17 cellular contexts compared by ENCODE assay signal in the genomic region with DNA sequence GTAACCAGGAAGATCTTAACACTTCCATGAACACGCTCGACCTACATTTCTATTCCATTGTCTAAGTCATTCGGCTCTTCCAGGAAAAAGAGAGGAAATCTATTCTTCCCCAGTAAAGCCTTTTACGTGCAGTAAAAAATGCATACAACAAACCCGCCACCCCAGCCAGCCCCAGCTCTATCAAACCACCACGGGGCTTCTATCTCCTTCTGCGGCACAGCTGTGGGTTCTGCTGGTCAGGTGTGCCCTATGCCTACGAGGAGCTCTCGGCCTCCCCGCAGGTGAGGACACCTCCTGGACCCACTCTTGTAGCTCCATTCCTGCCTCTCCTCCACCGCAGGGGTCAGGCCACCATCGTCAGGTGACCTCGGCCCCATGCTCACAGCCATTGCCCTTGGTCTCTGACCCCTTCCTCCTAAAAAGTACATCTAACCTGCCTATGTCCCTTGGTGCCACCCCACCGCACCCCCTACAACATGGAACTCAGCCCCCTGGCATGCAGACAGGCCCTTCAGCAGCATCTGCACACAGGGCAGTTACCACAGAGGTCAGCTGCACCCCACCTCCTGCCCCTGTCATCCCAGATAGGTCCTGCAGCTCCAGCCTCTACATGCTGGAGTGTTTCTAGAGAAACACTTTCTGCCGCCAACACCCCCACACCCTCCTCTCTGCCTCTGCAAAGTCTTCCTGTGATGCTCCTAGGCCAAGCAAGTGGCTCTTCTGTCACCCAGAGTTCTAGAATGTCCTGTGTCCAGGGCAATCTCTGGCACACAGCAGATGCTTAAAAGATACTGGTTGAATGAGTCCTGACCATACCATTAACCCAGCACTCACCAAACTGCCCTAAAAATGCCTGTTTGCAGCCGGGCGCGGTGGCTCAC. TPM values are rescaled to one million over a fixed set of nuclear protein-coding genes. Genes with fewer than 3 reads are reported as not detected.
DNase-seq lines count a peak whose midpoint lies in the region; ATAC-seq and TF ChIP-seq lines count a peak whose summit lies in the region.
"Had no signal": no experiment of that assay in that cellular context is flagged by ENCODE, and none has a peak within 500 bp of the region (broad histone marks: within the 10 kb centered on the region; RNA-seq: fewer than 3 reads in every experiment).

No MANE protein-coding gene starts in this region.

- peaks cover 19 to 37% (median 33%) of the 10 kb centered on the region in 4 donors for H3K4me1 ChIP-seq in transverse colon

- no peaks in the 10 kb centered on the region for H3K9me3 ChIP-seq in transverse colon
- H3K9me3 ChIP-seq: gastrocnemius medialis, upper lobe of left lung had no signal

- H3K4me3 Mint-ChIP-seq in activated naive CD4-positive, alpha-beta T cell treated with anti-CD3 and anti-CD28 coated beads, Interleukin-2, amount 50 U/mL, for 24 hours, result peak overlapping the region; percentile 65
- peak overlapping the region; percentile 61 for H3K4me3 Mint-ChIP-seq in activated CD8-positive, alpha-beta T cell treated with anti-CD3 and anti-CD28 coated beads for 36 hours
- no peak overlapping the region for H3K4me3 Mint-ChIP-seq in CD14-positive monocyte
- H3K4me3 Mint-ChIP-seq: natural killer cell had no signal

- POLR2A ChIA-PET in activated CD8-positive, alpha-beta T cell treated with anti-CD3 and anti-CD28 coated beads for 36 hours (lab: Charles Lee), result interaction anchor here (0.7 to 1.3 kb wide), 4 partner anchors 11 to 156 kb away, joined by 3 to 4 read pairs (median 3); a partner anchor contains a TSS

- no peak for ATAC-seq in activated naive CD4-positive, alpha-beta T cell treated with anti-CD3 and anti-CD28 coated beads, Interleukin-2, amount 50 U/mL, for 72 hours
- ATAC-seq in activated CD8-positive, alpha-beta T cell treated with anti-CD3 and anti-CD28 coated beads for 36 hours, result no peak
- no peak for ATAC-seq in GM21526 (IDR thresholded peaks at IDR 0.05; ENCODE audit: low FRiP score, unreplicated experiment)
- ATAC-seq: gastrocnemius medialis, natural killer cell, right cardiac atrium had no signal

- peaks cover 35% of the 10 kb centered on the region for H3K4me1 Mint-ChIP-seq in activated naive CD4-positive, alpha-beta T cell treated with anti-CD3 and anti-CD28 coated beads, Interleukin-2, amount 50 U/mL, for 24 hours
- H3K4me1 Mint-ChIP-seq in activated CD8-positive, alpha-beta T cell treated with anti-CD3 and anti-CD28 coated beads for 36 hours (ENCODE audit: low read depth), result peaks cover 46% of the 10 kb centered on the region
- peaks cover 25% of the 10 kb centered on the region for H3K4me1 Mint-ChIP-seq in CD14-positive monocyte

- intact Hi-C loops in activated CD8-positive, alpha-beta T cell treated with anti-CD3 and anti-CD28 coated beads for 36 hours (cut with micrococcal nuclease), result no loop called here
- intact Hi-C loops in transverse colon (cut with DNase I; ENCODE audit: low total_unique reads) (no loop called here), CD14-positive monocyte (cut with micrococcal nuclease) (loop anchor here in 1 of 2 donors (10.0 kb wide), 1 partner anchor 693 kb away; a partner anchor contains a TSS)

- no peaks in the 10 kb centered on the region for H3K9me3 Mint-ChIP-seq in activated naive CD4-positive, alpha-beta T cell treated with anti-CD3 and anti-CD28 coated beads, Interleukin-2, amount 50 U/mL, for 24 hours
- no peaks in the 10 kb centered on the region for H3K9me3 Mint-ChIP-seq in activated naive CD4-positive, alpha-beta T cell treated with anti-CD3 and anti-CD28 coated beads, Interleukin-2, amount 50 U/mL, for 72 hours
- no peaks in the 10 kb centered on the region for H3K9me3 Mint-ChIP-seq in activated CD8-positive, alpha-beta T cell treated with anti-CD3 and anti-CD28 coated beads for 36 hours
- H3K9me3 Mint-ChIP-seq in CD14-positive monocyte, result peaks cover 0 to 1% (median 0%) of the 10 kb centered on the region in 7 donors
- H3K9me3 Mint-ChIP-seq: natural killer cell had no signal

- peak overlapping the region; percentile 98 for H3K27ac ChIP-seq in epithelial cell of prostate
- H3K27ac ChIP-seq in transverse colon, result peak overlapping the region in 3 of 4 donors; percentile 60 to 68 (median 66)
- H3K27ac ChIP-seq: gastrocnemius medialis had no signal

- 94 to 95% methylated on average over 4 to 18 of the region's 18 CpGs for WGBS in transverse colon (ENCODE audit: low coverage in 1 of 2), 2 donors

- H3K27me3 ChIP-seq in transverse colon, result no peaks in the 10 kb centered on the region
- H3K27me3 ChIP-seq: gastrocnemius medialis, upper lobe of left lung had no signal

- H3K36me3 ChIP-seq in transverse colon, result peaks cover 0 to 9% (median 0%) of the 10 kb centered on the region in 4 donors

- CTCF ChIA-PET in activated CD8-positive, alpha-beta T cell treated with anti-CD3 and anti-CD28 coated beads for 36 hours (lab: Charles Lee), result interaction anchor here (1.4 to 1.7 kb wide), 4 partner anchors 26 to 36 kb away, joined by 4 to 5 read pairs (median 4); no protein-coding TSS in a partner anchor

- no peak for DNase-seq in activated naive CD4-positive, alpha-beta T cell treated with anti-CD3 and anti-CD28 coated beads, Interleukin-2, amount 50 U/mL, for 72 hours (ENCODE audit: low spot score in 2 of 2)
- DNase-seq in activated CD8-positive, alpha-beta T cell treated with anti-CD3 and anti-CD28 coated beads for 36 hours, result peak; percentile 24
- DNase-seq in epithelial cell of prostate (ENCODE audit: low read depth, low spot score) (no peak), transverse colon (no peak), NCI-H1092 (lab: John Stamatoyannopoulos, UW) (no peak), CD14-positive monocyte (ENCODE audit: low spot score) (no peak)
- DNase-seq: activated effector memory CD4-positive, alpha-beta T cell treated with anti-CD3 and anti-CD28 coated beads, Interleukin-2, amount 50 U/mL, for 16 hours; DMS 273 treated with DMSO at 0.1 percent for 48 hours; gastrocnemius medialis; natural killer cell had no signal

- peak overlapping the region; percentile 61 for H3K27ac Mint-ChIP-seq in activated naive CD4-positive, alpha-beta T cell treated with anti-CD3 and anti-CD28 coated beads, Interleukin-2, amount 50 U/mL, for 24 hours
- no peak overlapping the region for H3K27ac Mint-ChIP-seq in activated naive CD4-positive, alpha-beta T cell treated with anti-CD3 and anti-CD28 coated beads, Interleukin-2, amount 50 U/mL, for 72 hours
- peak overlapping the region; percentile 89 for H3K27ac Mint-ChIP-seq in activated CD8-positive, alpha-beta T cell treated with anti-CD3 and anti-CD28 coated beads for 36 hours
- peak overlapping the region in 1 of 7 donors; percentile 27 for H3K27ac Mint-ChIP-seq in CD14-positive monocyte

- H3K4me3 ChIP-seq in transverse colon, result no peak overlapping the region
- H3K4me3 ChIP-seq: gastrocnemius medialis, lung, upper lobe of left lung had no signal

- in situ Hi-C loops in transverse colon (cut with MboI; ENCODE audit: low pct_ligation_motif_present in 1 of 4, low pct_unique_long_range_greater_than_20kb in 1 of 4, low sequenced_read_pairs in 3 of 4), result no loop called here

- no peak for TF ChIP-seq POLR2A in transverse colon (IDR thresholded peaks at IDR 0.05)

- H3K36me3 Mint-ChIP-seq in activated naive CD4-positive, alpha-beta T cell treated with anti-CD3 and anti-CD28 coated beads, Interleukin-2, amount 50 U/mL, for 24 hours, result peaks cover 6% of the 10 kb centered on the region
- peaks cover 15 to 22% of the 10 kb centered on the region in 2 donors for H3K36me3 Mint-ChIP-seq in activated naive CD4-positive, alpha-beta T cell treated with anti-CD3 and anti-CD28 coated beads, Interleukin-2, amount 50 U/mL, for 72 hours
- peaks cover 43% of the 10 kb centered on the region for H3K36me3 Mint-ChIP-seq in activated CD8-positive, alpha-beta T cell treated with anti-CD3 and anti-CD28 coated beads for 36 hours (ENCODE audit: low read depth)
- H3K36me3 Mint-ChIP-seq in CD14-positive monocyte, result peaks cover 39 to 46% of the 10 kb centered on the region in 2 donors
- H3K36me3 Mint-ChIP-seq: natural killer cell had no signal

- no peak for TF ChIP-seq EP300 in transverse colon (IDR thresholded peaks at IDR 0.05; ENCODE audit: low read depth)

- H3K27me3 Mint-ChIP-seq in activated naive CD4-positive, alpha-beta T cell treated with anti-CD3 and anti-CD28 coated beads, Interleukin-2, amount 50 U/mL, for 24 hours, result no peaks in the 10 kb centered on the region
- no peaks in the 10 kb centered on the region for H3K27me3 Mint-ChIP-seq in activated CD8-positive, alpha-beta T cell treated with anti-CD3 and anti-CD28 coated beads for 36 hours
- H3K27me3 Mint-ChIP-seq in CD14-positive monocyte (ENCODE audit: low read depth in 3 of 3), result peaks cover 0 to 8% (median 5%) of the 10 kb centered on the region in 3 donors

- no peak for TF ChIP-seq CTCF in activated CD8-positive, alpha-beta T cell treated with anti-CD3 and anti-CD28 coated beads for 36 hours (IDR thresholded peaks at IDR 0.05)
- TF ChIP-seq CTCF in transverse colon (IDR thresholded peaks at IDR 0.05) (no peak), CD14-positive monocyte (IDR thresholded peaks at IDR 0.05) (no peak)

RNA-seq across cellular contexts. Expression of a gene that starts 3.1 kb away (rescaled TPM):
- total RNA-seq in activated naive CD4-positive, alpha-beta T cell treated with anti-CD3 and anti-CD28 coated beads, Interleukin-2, amount 50 U/mL, for 72 hours, result 10 to 100 TPM; 50.9 to 63.5 TPM
- total RNA-seq in activated CD8-positive, alpha-beta T cell treated with anti-CD3 and anti-CD28 coated beads for 36 hours, result 10 to 100 TPM; 59.1 to 59.3 TPM
- total RNA-seq in transverse colon, result 10 to 100 TPM; 24.4 to 84.5 (median 34.0) TPM
- 10 to 100 TPM; 18.0 to 22.2 TPM for polyA plus RNA-seq in CD14-positive monocyte

RNA-seq across cellular contexts. Expression of a gene that starts 3.7 kb away (rescaled TPM):
- 10 to 100 TPM in 1 of 2 donors, 1 to 10 TPM in 1; 5.2 to 11.3 TPM for total RNA-seq in activated naive CD4-positive, alpha-beta T cell treated with anti-CD3 and anti-CD28 coated beads, Interleukin-2, amount 50 U/mL, for 72 hours
- total RNA-seq in activated CD8-positive, alpha-beta T cell treated with anti-CD3 and anti-CD28 coated beads for 36 hours, result 10 to 100 TPM; 10.6 to 12.5 TPM
- 100 to 1,000 TPM in 1 of 4 donors, 10 to 100 TPM in 3; 19.3 to 121 (median 41.8) TPM for total RNA-seq in transverse colon
- 10 to 100 TPM; 31.6 to 37.3 TPM for polyA plus RNA-seq in CD14-positive monocyte

RNA-seq across cellular contexts. Expression of a gene that starts 14.1 kb away (rescaled TPM):
- total RNA-seq in activated naive CD4-positive, alpha-beta T cell treated with anti-CD3 and anti-CD28 coated beads, Interleukin-2, amount 50 U/mL, for 72 hours, result 10 to 100 TPM in 1 of 2 donors, 1 to 10 TPM in 1; 2.4 to 34.1 TPM
- total RNA-seq in activated CD8-positive, alpha-beta T cell treated with anti-CD3 and anti-CD28 coated beads for 36 hours, result 10 to 100 TPM; 15.0 to 16.7 TPM
- total RNA-seq in transverse colon, result 1,000 to 10,000 TPM in 1 of 4 donors, 100 to 1,000 TPM in 3; 257 to 1,130 (median 322) TPM
- not detected for polyA plus RNA-seq in CD14-positive monocyte

RNA-seq across cellular contexts. Expression of a gene that starts 54.9 kb away (rescaled TPM):
- total RNA-seq in activated naive CD4-positive, alpha-beta T cell treated with anti-CD3 and anti-CD28 coated beads, Interleukin-2, amount 50 U/mL, for 72 hours, result 1 to 10 TPM in 1 of 2 donors, under 1 TPM in 1; 0.60 to 5.6 TPM
- total RNA-seq in activated CD8-positive, alpha-beta T cell treated with anti-CD3 and anti-CD28 coated beads for 36 hours, result under 1 TPM; 0.88 to 0.89 TPM
- total RNA-seq in transverse colon, result not detected
- polyA plus RNA-seq in CD14-positive monocyte, result not detected
- total RNA-seq: bronchial epithelial cell, gastrocnemius medialis, RPMI7951 had no signal

RNA-seq across cellular contexts. Expression of a gene that starts 55.3 kb away (rescaled TPM):
- total RNA-seq in activated naive CD4-positive, alpha-beta T cell treated with anti-CD3 and anti-CD28 coated beads, Interleukin-2, amount 50 U/mL, for 72 hours, result 100 to 1,000 TPM; 226 to 328 TPM
- total RNA-seq in activated CD8-positive, alpha-beta T cell treated with anti-CD3 and anti-CD28 coated beads for 36 hours, result 100 to 1,000 TPM; 234 to 241 TPM
- 100 to 1,000 TPM; 124 to 164 (median 141) TPM for total RNA-seq in transverse colon
- 1,000 to 10,000 TPM; 1,224 to 1,249 TPM for polyA plus RNA-seq in CD14-positive monocyte

Comparison
In these comparisons a context has a peak if more than half of its experiments do, and no peak if none do; other contexts are left out.
1. H3K27ac Mint-ChIP-seq: peak in activated naive CD4-positive, alpha-beta T cell treated with anti-CD3 and anti-CD28 coated beads, Interleukin-2, amount 50 U/mL, for 24 hours (single experiment) and activated CD8-positive, alpha-beta T cell treated with anti-CD3 and anti-CD28 coated beads for 36 hours (single experiment); none in activated naive CD4-positive, alpha-beta T cell treated with anti-CD3 and anti-CD28 coated beads, Interleukin-2, amount 50 U/mL, for 72 hours (0 of 2).
2. H3K4me3 Mint-ChIP-seq: peak in activated naive CD4-positive, alpha-beta T cell treated with anti-CD3 and anti-CD28 coated beads, Interleukin-2, amount 50 U/mL, for 24 hours (single experiment) and activated CD8-positive, alpha-beta T cell treated with anti-CD3 and anti-CD28 coated beads for 36 hours (single experiment); none in CD14-positive monocyte (0 of 2).
3. RNA of a gene that starts 14.1 kb away (total RNA-seq): 257 to 1,130 TPM in transverse colon; 2.4 to 34.1 TPM in activated naive CD4-positive, alpha-beta T cell treated with anti-CD3 and anti-CD28 coated beads, Interleukin-2, amount 50 U/mL, for 72 hours and 15.0 to 16.7 TPM in activated CD8-positive, alpha-beta T cell treated with anti-CD3 and anti-CD28 coated beads for 36 hours; every median in the first group is over 4 times any median in the second.